1 cellular context compared by ENCODE assay signal in genomic region chr1:197902454-197903195, GRCh38.
TF ChIP-seq lines count a peak whose summit lies in the region.

Gene C1orf53, plus strand, starts transcription at chr1:197902630. Its CDS starts 20 bp downstream, at chr1:197902650.

TF ChIP-seq in WTC11, 78 proteins besides CTCF, POLR2A, EP300 and RAD21 (continued from another document and continues in another):
- TF ChIP-seq FOXP4 (CRISPR knock-in tag; IDR thresholded peaks at IDR 0.05): no peak
- TF ChIP-seq AFF4 (CRISPR knock-in tag; IDR thresholded peaks at IDR 0.05; ENCODE audit: borderline replicate concordance): no peak
- TF ChIP-seq NFE2L1 (CRISPR knock-in tag; IDR thresholded peaks at IDR 0.05): no peak
- TF ChIP-seq NFATC4 (CRISPR knock-in tag; IDR thresholded peaks at IDR 0.05): no peak
- no peak for TF ChIP-seq TCF7 (CRISPR knock-in tag; IDR thresholded peaks at IDR 0.05; ENCODE audit: low read depth)
- no peak for TF ChIP-seq SOX15 (CRISPR knock-in tag; IDR thresholded peaks at IDR 0.05)
- TF ChIP-seq ZNF219 (CRISPR knock-in tag; IDR thresholded peaks at IDR 0.05; ENCODE audit: borderline replicate concordance): no peak
- 0 out of 2 replicates have a peak, but pooled peaks have one; percentile 71 for TF ChIP-seq ATF1 (CRISPR knock-in tag; IDR thresholded peaks at IDR 0.05)
- 0 out of 2 replicates have a peak, but pooled peaks have one; percentile 49 for TF ChIP-seq ZNF263 (CRISPR knock-in tag; IDR thresholded peaks at IDR 0.05; ENCODE audit: low read depth)
- TF ChIP-seq TP53 (CRISPR knock-in tag; IDR thresholded peaks at IDR 0.05): peak; percentile 38; the same call in 1 of the 2 replicates
- TF ChIP-seq ATF3 (CRISPR knock-in tag; conservative IDR thresholded peaks at IDR 0.05): no peak
- TF ChIP-seq ZBTB21 (CRISPR knock-in tag; IDR thresholded peaks at IDR 0.05; ENCODE audit: borderline replicate concordance): no peak
- no peak for TF ChIP-seq ZNF281 (CRISPR knock-in tag; IDR thresholded peaks at IDR 0.05)
- TF ChIP-seq ATF6 (CRISPR knock-in tag; IDR thresholded peaks at IDR 0.05): no peak
- TF ChIP-seq NFYB (CRISPR knock-in tag; conservative IDR thresholded peaks at IDR 0.05; ENCODE audit: low read depth): no peak
- no peak for TF ChIP-seq EMX1 (CRISPR knock-in tag; IDR thresholded peaks at IDR 0.05)
- peak; percentile 41; the same call in 1 of the 2 replicates for TF ChIP-seq FOXK1 (CRISPR knock-in tag; IDR thresholded peaks at IDR 0.05)
- TF ChIP-seq ETV6 (CRISPR knock-in tag; IDR thresholded peaks at IDR 0.05): peak; percentile 72; the same call in 1 of the 2 replicates
- TF ChIP-seq ZNF232 (CRISPR knock-in tag; IDR thresholded peaks at IDR 0.05): no peak
- no peak for TF ChIP-seq GTF2I (CRISPR knock-in tag; conservative IDR thresholded peaks at IDR 0.05)
- no peak for TF ChIP-seq ZMAT4 (CRISPR knock-in tag; IDR thresholded peaks at IDR 0.05)
- TF ChIP-seq JUN (CRISPR knock-in tag; IDR thresholded peaks at IDR 0.05): no peak
- no peak for TF ChIP-seq E2F5 (CRISPR knock-in tag; IDR thresholded peaks at IDR 0.05)
- no peak for TF ChIP-seq NR3C1 (CRISPR knock-in tag; conservative IDR thresholded peaks at IDR 0.05; ENCODE audit: low read depth)
- TF ChIP-seq RELA (CRISPR knock-in tag; IDR thresholded peaks at IDR 0.05; ENCODE audit: borderline replicate concordance): peak; percentile 80; the same call in 1 of the 2 replicates
- TF ChIP-seq CBFB (CRISPR knock-in tag; IDR thresholded peaks at IDR 0.05; ENCODE audit: low read depth): no peak
- no peak for TF ChIP-seq ZNF317 (CRISPR knock-in tag; IDR thresholded peaks at IDR 0.05; ENCODE audit: borderline replicate concordance, low read depth)
- no peak for TF ChIP-seq JAZF1 (CRISPR knock-in tag; IDR thresholded peaks at IDR 0.05)
- TF ChIP-seq OVOL2 (CRISPR knock-in tag; IDR thresholded peaks at IDR 0.05; ENCODE audit: borderline replicate concordance): no peak
- TF ChIP-seq E2F4 (CRISPR knock-in tag; IDR thresholded peaks at IDR 0.05; ENCODE audit: borderline replicate concordance, low read depth): no peak; the same call in 1 of the 2 replicates
- TF ChIP-seq AR (CRISPR knock-in tag; IDR thresholded peaks at IDR 0.05): no peak
- no peak for TF ChIP-seq RORB (CRISPR knock-in tag; IDR thresholded peaks at IDR 0.05)
- no peak for TF ChIP-seq PRRX2 (CRISPR knock-in tag; IDR thresholded peaks at IDR 0.05)
- TF ChIP-seq CREB1 (CRISPR knock-in tag; IDR thresholded peaks at IDR 0.05): no peak
- TF ChIP-seq TEAD4 (CRISPR knock-in tag; IDR thresholded peaks at IDR 0.05): no peak
- no peak for TF ChIP-seq ARID4B (CRISPR knock-in tag; IDR thresholded peaks at IDR 0.05; ENCODE audit: borderline replicate concordance)
